ENCODE assay signal across 16 cellular contexts in the genomic region with DNA sequence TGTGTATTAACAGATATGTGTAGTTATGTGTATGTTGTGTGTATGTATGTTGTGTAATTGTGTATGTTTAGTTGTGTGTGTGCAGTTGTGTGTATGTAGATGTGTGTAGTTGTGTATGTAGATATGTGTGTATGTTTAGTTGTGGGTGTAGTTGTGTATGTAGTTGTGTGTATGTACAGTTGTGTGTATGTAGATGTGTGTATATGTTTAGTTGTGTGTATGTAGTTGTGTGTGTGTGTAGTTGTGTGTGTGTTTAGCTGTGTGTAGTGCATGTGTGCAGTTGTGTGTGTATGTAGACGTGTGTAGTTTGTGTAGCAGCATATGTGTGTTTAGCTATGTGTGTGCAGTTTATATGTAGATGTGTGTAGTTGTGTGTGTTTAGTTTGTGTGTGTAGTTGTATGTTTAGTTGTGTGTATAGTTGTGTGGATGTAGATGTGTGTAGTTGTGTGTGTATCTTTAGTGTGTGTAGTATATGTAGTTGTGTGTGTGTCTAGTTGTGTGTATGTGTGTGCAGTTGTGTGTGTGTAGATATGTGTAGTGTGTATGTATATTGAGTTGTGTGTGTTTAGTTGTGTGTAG.
"Had no signal": no experiment of that assay in that cellular context is flagged by ENCODE, and none has a peak within 500 bp of the region (broad histone marks: within the 10 kb centered on the region; RNA-seq: fewer than 3 reads in every experiment).

No MANE protein-coding gene starts in this region.

- H3K4me1 ChIP-seq: colonic mucosa, pancreas, tibial artery had no signal

- DNase-seq: colonic mucosa; dermis blood vessel endothelial cell; foreskin melanocyte; head of caudate nucleus; kidney glomerular epithelial cell; mesendoderm; naive B cell; occipital lobe; pancreas; right cardiac atrium; stimulated activated CD4-positive, alpha-beta T cell treated with anti-CD3 and anti-CD28 coated beads, Interleukin-4, amount 100 ng/mL, for 1 hour; stimulated activated CD8-positive, alpha-beta memory T cell treated with anti-CD3 and anti-CD28 coated beads, Interleukin-4, amount 100 ng/mL, for 48 hours; stimulated activated naive CD8-positive, alpha-beta T cell treated with anti-CD3 and anti-CD28 coated beads, Interleukin-15, Interleukin-2, amounts not matched to agents 100 U/mL and 50 U/mL, for 24 hours; tibial artery had no signal

- FAIRE-seq: pancreas had no signal

- H2AFZ ChIP-seq: hepatocyte had no signal

- ATAC-seq: pancreas; stimulated activated effector memory CD8-positive, alpha-beta T cell treated with anti-CD3 and anti-CD28 coated beads, Interleukin-12 subunit alpha, Interleukin-12 subunit beta, amount 100 ng/mL, for 72 hours; stimulated activated naive CD8-positive, alpha-beta T cell treated with anti-CD3 and anti-CD28 coated beads, Interleukin-15, Interleukin-2, amounts not matched to agents 100 U/mL and 50 U/mL, for 24 hours had no signal

- H3K27ac ChIP-seq: colonic mucosa, hepatocyte, pancreas, tibial artery had no signal

- H3K9me3 ChIP-seq: colonic mucosa, pancreas, tibial artery had no signal

- H3K27me3 ChIP-seq: colonic mucosa, hepatocyte, pancreas, tibial artery had no signal

- H3K4me3 ChIP-seq: colonic mucosa, hepatocyte, pancreas, tibial artery had no signal

- H3K79me2 ChIP-seq: hepatocyte had no signal

- H3K4me2 ChIP-seq: hepatocyte had no signal
